ENCODE assay signal across 8 cellular contexts in genomic region chr17:54968954-54969400, GRCh38. TPM values are rescaled to one million over a fixed set of nuclear protein-coding genes. Genes with fewer than 3 reads are reported as not detected.
DNase-seq lines count a peak whose midpoint lies in the region; ATAC-seq and TF ChIP-seq lines count a peak whose summit lies in the region.

No MANE protein-coding gene starts in this region.

- no peaks in the 10 kb centered on the region for H3K9me3 ChIP-seq in BE2C
- H3K9me3 ChIP-seq in SU-DHL-6 (ENCODE audit: insufficient read depth, low read length): no peaks in the 10 kb centered on the region
- H3K9me3 ChIP-seq in prostate gland: no peaks in the 10 kb centered on the region

- H3K4me3 ChIP-seq in BE2C (ENCODE audit: low read depth, low read length): peak overlapping the region; percentile 97
- H3K4me3 ChIP-seq in SU-DHL-6 (ENCODE audit: insufficient read depth, low read length, poor library complexity, severe bottlenecking): peak overlapping the region; percentile 92
- peak overlapping the region; percentile 68 to 83 for H3K4me3 ChIP-seq in prostate gland

- intact Hi-C loops in prostate gland (cut with DNase I): loop anchor here (5.0 kb wide), 1 partner anchor 67 kb away; the partner anchor contains the start of gene TOM1L1

- H3K36me3 ChIP-seq in BE2C (peaks cover 13% of the 10 kb centered on the region), SU-DHL-6 (ENCODE audit: low read length) (peaks cover 12% of the 10 kb centered on the region), prostate gland (no peaks in the 10 kb centered on the region)

- H3K9me2 ChIP-seq in SU-DHL-6 (replicated peaks; ENCODE audit: insufficient read depth, low read length): no peaks in the 10 kb centered on the region

- peaks cover 3% of the 10 kb centered on the region; the same call in 1 of the 2 replicates for H3K4me1 ChIP-seq in BE2C
- H3K4me1 ChIP-seq in prostate gland (replicated peaks): peaks cover 4% of the 10 kb centered on the region

- H3K79me2 ChIP-seq in SU-DHL-6 (ENCODE audit: insufficient read depth, low read length): peaks cover 40% of the 10 kb centered on the region

- TF ChIP-seq CTCF in BE2C (IDR thresholded peaks at IDR 0.05; ENCODE audit: low read depth, low read length) (no peak), SU-DHL-6 (IDR thresholded peaks at IDR 0.05; ENCODE audit: insufficient read depth, low read length, poor library complexity, severe bottlenecking) (no peak), prostate gland (IDR thresholded peaks at IDR 0.05) (no peak)

- DNase-seq in BE2C (no peak), foreskin melanocyte (peak; percentile 42), prostate gland (ENCODE audit: low spot score) (peak; percentile 24), GF-D8 (lab: John Stamatoyannopoulos, UW) (no peak), NCI-H2081 (lab: John Stamatoyannopoulos, UW) (no peak)

- H3K27me3 ChIP-seq in BE2C (no peaks in the 10 kb centered on the region), SU-DHL-6 (ENCODE audit: low read length) (no peaks in the 10 kb centered on the region), prostate gland (replicated peaks; ENCODE audit: insufficient read depth) (no peaks in the 10 kb centered on the region)

- H3K4me2 ChIP-seq in SU-DHL-6 (ENCODE audit: low read depth, low read length, poor library complexity, severe bottlenecking): peak overlapping the region; percentile 70

- no peaks in the 10 kb centered on the region for H4K20me1 ChIP-seq in SU-DHL-6 (ENCODE audit: low read depth, low read length)

- peak overlapping the region; percentile 86 for H3K9ac ChIP-seq in SU-DHL-6 (ENCODE audit: low read length)

- no peak overlapping the region; the same call in 1 of the 2 replicates for H3K27ac ChIP-seq in SU-DHL-6 (ENCODE audit: low read depth, low read length)
- H3K27ac ChIP-seq in prostate gland: peak overlapping the region; percentile 81 to 83

- no peak for TF ChIP-seq POLR2A in prostate gland (IDR thresholded peaks at IDR 0.05)

- ATAC-seq in GM18870 (IDR thresholded peaks at IDR 0.05; ENCODE audit: unreplicated experiment) (peak; percentile 22), HG03066 (IDR thresholded peaks at IDR 0.05; ENCODE audit: low read depth, unreplicated experiment) (peak; percentile 29)

- H3F3A ChIP-seq in SU-DHL-6 (ENCODE audit: insufficient read depth): no peaks in the 10 kb centered on the region

- H2AFZ ChIP-seq in SU-DHL-6 (ENCODE audit: low read depth, low read length, severe bottlenecking): peak overlapping the region; percentile 81

- under 1% methylated on average over 18 of the region's 18 CpGs for WGBS in prostate gland

RNA-seq across cellular contexts. Expression of gene STXBP4, which starts 0.4 kb away (rescaled TPM):
- polyA plus RNA-seq in BE2C (2012; ENCODE audit: insufficient read depth, insufficient read length, low read depth): 1.7 TPM
- total RNA-seq in prostate gland: 10 to 100 TPM in 1 of 2 donors, 1 to 10 TPM in 1; 7.2 to 29.0 TPM

RNA-seq across cellular contexts. Expression of gene COX11, which starts 0.5 kb away (rescaled TPM):
- 88.5 TPM for polyA plus RNA-seq in BE2C (2012; ENCODE audit: insufficient read depth, insufficient read length, low read depth)
- 10 to 100 TPM; 33.1 to 82.1 TPM for total RNA-seq in prostate gland

Comparison
In these comparisons a context has a peak if more than half of its experiments do, and no peak if none do; other contexts are left out.
1. DNase-seq: peak in foreskin melanocyte (single experiment) and prostate gland (single experiment); none in BE2C (single experiment), GF-D8 (single experiment) and NCI-H2081 (0 of 2).
2. Peak in every context shown above with its lines, with median percentiles within 50 percentile points of each other: H3K4me3 ChIP-seq.